ENCODE assay signal across 39 cellular contexts in the genomic region with DNA sequence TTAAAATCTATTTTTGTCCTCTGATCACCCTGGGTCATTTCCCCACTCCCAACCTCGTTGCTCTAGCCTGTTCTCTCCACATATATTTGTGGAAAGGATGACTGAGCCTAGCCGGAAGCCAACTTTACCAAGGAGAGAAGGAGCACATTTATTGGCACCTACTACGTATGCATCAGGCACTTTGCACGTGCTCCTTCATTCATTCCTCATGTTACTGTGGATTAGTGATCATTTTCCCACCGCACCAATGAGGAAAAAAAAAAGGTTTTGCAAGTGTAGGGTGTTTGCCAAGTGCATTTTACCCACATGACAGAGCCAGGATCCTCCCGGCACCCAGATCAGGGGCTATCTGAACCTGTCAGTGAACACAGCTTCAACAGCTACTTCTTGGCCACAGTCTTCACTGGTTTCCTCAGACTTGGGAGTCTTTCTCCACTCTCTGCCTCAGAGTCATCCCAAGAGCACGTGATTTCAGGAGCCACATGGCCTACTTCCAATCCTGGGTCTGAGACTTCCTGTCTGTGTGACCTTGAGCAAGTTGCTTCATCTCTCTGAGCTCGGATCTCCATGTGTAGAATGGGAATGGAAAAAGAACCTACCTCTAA. TPM values are rescaled to one million over a fixed set of nuclear protein-coding genes. Genes with fewer than 3 reads are reported as not detected.
"Had no signal": no experiment of that assay in that cellular context is flagged by ENCODE, and none has a peak within 500 bp of the region (broad histone marks: within the 10 kb centered on the region; RNA-seq: fewer than 3 reads in every experiment).

No MANE protein-coding gene starts in this region.

- H3K27ac Mint-ChIP-seq: activated CD4-positive, alpha-beta memory T cell treated with anti-CD3 and anti-CD28 coated beads, Interleukin-2, amount 10 ng/mL, durations not matched to agents 7 days and 5 days; activated CD8-positive, alpha-beta memory T cell treated with anti-CD3 and anti-CD28 coated beads, Interleukin-2, amount 10 ng/mL, durations not matched to agents 7 days and 5 days; activated naive CD4-positive, alpha-beta T cell treated with anti-CD3 and anti-CD28 coated beads, Interleukin-2, amount 10 ng/mL, durations not matched to agents 7 days and 5 days; activated naive CD8-positive, alpha-beta T cell had no signal

- H3K4me1 Mint-ChIP-seq: activated CD4-positive, alpha-beta memory T cell treated with anti-CD3 and anti-CD28 coated beads, Interleukin-2, amount 10 ng/mL, durations not matched to agents 7 days and 5 days; activated CD8-positive, alpha-beta memory T cell treated with anti-CD3 and anti-CD28 coated beads, Interleukin-2, amount 10 ng/mL, durations not matched to agents 7 days and 5 days; activated naive CD4-positive, alpha-beta T cell treated with anti-CD3 and anti-CD28 coated beads, Interleukin-2, amount 10 ng/mL, durations not matched to agents 7 days and 5 days had no signal

- H3K4me3 ChIP-seq: ascending aorta, Peyer's patch had no signal

- H3K27ac ChIP-seq: ascending aorta, Peyer's patch, RWPE1, WERI-Rb-1 had no signal

- H3K36me3 Mint-ChIP-seq: activated CD8-positive, alpha-beta memory T cell treated with anti-CD3 and anti-CD28 coated beads, Interleukin-2, amount 10 ng/mL, durations not matched to agents 7 days and 5 days; activated naive CD4-positive, alpha-beta T cell treated with anti-CD3 and anti-CD28 coated beads, Interleukin-2, amount 10 ng/mL, durations not matched to agents 7 days and 5 days; activated naive CD8-positive, alpha-beta T cell had no signal

- H3K4me3 Mint-ChIP-seq: activated CD4-positive, alpha-beta memory T cell treated with anti-CD3 and anti-CD28 coated beads, Interleukin-2, amount 10 ng/mL, durations not matched to agents 7 days and 5 days; activated CD8-positive, alpha-beta memory T cell treated with anti-CD3 and anti-CD28 coated beads, Interleukin-2, amount 10 ng/mL, durations not matched to agents 7 days and 5 days; activated naive CD4-positive, alpha-beta T cell treated with anti-CD3 and anti-CD28 coated beads, Interleukin-2, amount 10 ng/mL, durations not matched to agents 7 days and 5 days; activated naive CD8-positive, alpha-beta T cell had no signal

- ATAC-seq: activated CD8-positive, alpha-beta memory T cell treated with anti-CD3 and anti-CD28 coated beads, Interleukin-2, amount 10 ng/mL, durations not matched to agents 7 days and 5 days; PC-3; Right ventricle myocardium inferior had no signal

- H3K27me3 ChIP-seq: ascending aorta had no signal

- H3K4me1 ChIP-seq: ascending aorta had no signal

- DNase-seq: activated CD4-positive, alpha-beta memory T cell treated with anti-CD3 and anti-CD28 coated beads, Interleukin-2, amount 10 ng/mL, durations not matched to agents 7 days and 5 days; activated CD4-positive, alpha-beta T cell treated with anti-CD3 and anti-CD28 coated beads for 1 hour; activated CD4-positive, alpha-beta T cell treated with anti-CD3 and anti-CD28 coated beads for 48 hours; activated CD4-positive, CD25-positive, alpha-beta regulatory T cell; activated CD8-positive, alpha-beta memory T cell treated with anti-CD3 and anti-CD28 coated beads for 24 hours; activated CD8-positive, alpha-beta memory T cell treated with anti-CD3 and anti-CD28 coated beads, Interleukin-2, amount 10 ng/mL, durations not matched to agents 7 days and 5 days; activated CD8-positive, alpha-beta memory T cell treated with anti-CD3 and anti-CD28 coated beads, Interleukin-2, amount 50 U/mL, for 48 hours; activated effector memory CD4-positive, alpha-beta T cell treated with Interleukin-2 at 50 U/mL for 16 hours; activated naive CD4-positive, alpha-beta T cell treated with anti-CD3 and anti-CD28 coated beads, Interleukin-2, amount 10 ng/mL, durations not matched to agents 7 days and 5 days; activated T-cell treated with anti-CD3 and anti-CD28 coated beads, Interleukin-2, amount 50 U/mL, for 48 hours; amygdala; caudate nucleus; cerebellar nuclear complex; Kasumi-1; MM.1S; MV-4-11; NCI-H1092; NCI-H1417; NCI-H146; NCI-H187; NCI-H2029 treated with DMSO at 0.1 percent for 48 hours; NCI-H2107; NCI-H2171; NCI-H510A; NCI-H526; NCI-H748 treated with DMSO at 0.1 percent for 48 hours; NK-92 treated with Interleukin-12 subunit alpha and Interleukin-12 subunit beta, amount 100 ng/mL, for 24 hours; PC-3; Peyer's patch; SIG-M5; SW 1271; T-helper 1 cell; T-helper 2 cell; T-helper 9 cell; WERI-Rb-1 had no signal

- H3K9me3 ChIP-seq: ascending aorta, Peyer's patch had no signal

- H3K36me3 ChIP-seq: ascending aorta, Peyer's patch, WERI-Rb-1 had no signal

- H3K9me3 Mint-ChIP-seq: activated CD4-positive, alpha-beta memory T cell treated with anti-CD3 and anti-CD28 coated beads, Interleukin-2, amount 10 ng/mL, durations not matched to agents 7 days and 5 days; activated naive CD4-positive, alpha-beta T cell treated with anti-CD3 and anti-CD28 coated beads, Interleukin-2, amount 10 ng/mL, durations not matched to agents 7 days and 5 days had no signal

RNA-seq across cellular contexts. Expression of a gene that starts 1.9 kb away (rescaled TPM):
- total RNA-seq: activated CD4-positive, alpha-beta memory T cell treated with anti-CD3 and anti-CD28 coated beads, Interleukin-2, amount 10 ng/mL, durations not matched to agents 7 days and 5 days; activated CD8-positive, alpha-beta memory T cell treated with anti-CD3 and anti-CD28 coated beads, Interleukin-2, amount 10 ng/mL, durations not matched to agents 7 days and 5 days; PC-3; Peyer's patch; Right ventricle myocardium inferior had no signal
